Comparison of ENCODE assay signal across 38 cellular contexts in genomic region chr2:174292908-174293307, GRCh38. TPM values are rescaled to one million over a fixed set of nuclear protein-coding genes. Genes with fewer than 3 reads are reported as not detected.
"Had no signal": no experiment of that assay in that cellular context is flagged by ENCODE, and none has a peak within 500 bp of the region (broad histone marks: within the 10 kb centered on the region; RNA-seq: fewer than 3 reads in every experiment).

No MANE protein-coding gene starts in this region.

- H3K27me3 ChIP-seq: MG63 had no signal

- DNase-seq: MG63, MM.1S, MV-4-11, NCI-H1048, NCI-H1092, NCI-H1092 treated with DMSO at 0.1 percent for 48 hours, NCI-H1105, NCI-H1105 treated with DMSO at 0.1 percent for 48 hours, NCI-H1417, NCI-H1417 treated with DMSO at 0.1 percent for 48 hours, NCI-H1436, NCI-H1436 treated with DMSO at 0.1 percent for 48 hours, NCI-H146, NCI-H1694, NCI-H1694 treated with DMSO at 0.1 percent for 48 hours, NCI-H187, NCI-H187 treated with DMSO at 0.1 percent for 48 hours, NCI-H1930, NCI-H2029, NCI-H2029 treated with DMSO at 0.1 percent for 48 hours, NCI-H2081, NCI-H2081 treated with DMSO at 0.1 percent for 48 hours, NCI-H2107, NCI-H2171, NCI-H2171 treated with DMSO at 0.1 percent for 48 hours, NCI-H2227 treated with DMSO at 0.1 percent for 48 hours, NCI-H226, NCI-H345, NCI-H446, NCI-H446 treated with DMSO at 0.1 percent for 48 hours, NCI-H510A, NCI-H510A treated with DMSO at 0.1 percent for 48 hours, NCI-H524, NCI-H524 treated with DMSO at 0.1 percent for 48 hours, NCI-H526, NCI-H526 treated with DMSO at 0.1 percent for 48 hours had no signal

- H3K4me3 ChIP-seq: MG63 had no signal

- H3K36me3 ChIP-seq: MG63 had no signal

RNA-seq across cellular contexts. Expression of gene SP9, which starts 41.8 kb away (rescaled TPM):
- total RNA-seq: MCF 10A, NCI-H460 had no signal
